ENCODE assay signal across 22 cellular contexts in genomic region chr7:71251706-71252105, GRCh38.
DNase-seq lines count a peak whose midpoint lies in the region; ATAC-seq, FAIRE-seq and TF ChIP-seq lines count a peak whose summit lies in the region.
"Had no signal": no experiment of that assay in that cellular context is flagged by ENCODE, and none has a peak within 500 bp of the region (broad histone marks: within the 10 kb centered on the region; RNA-seq: fewer than 3 reads in every experiment).

No MANE protein-coding gene starts in this region.

- H3K4me3 ChIP-seq in bronchial epithelial cell (ENCODE audit: low read depth, low read length) (no peak overlapping the region), prostate gland (no peak overlapping the region)
- H3K4me3 ChIP-seq: BLaER1, GM12878 had no signal

- CTCF ChIA-PET in activated CD8-positive, alpha-beta T cell treated with anti-CD3 and anti-CD28 coated beads for 36 hours (lab: Charles Lee), result no interaction called here

- H3K27me3 Mint-ChIP-seq in activated CD8-positive, alpha-beta T cell treated with anti-CD3 and anti-CD28 coated beads for 36 hours, result no peaks in the 10 kb centered on the region
- H3K27me3 Mint-ChIP-seq: B cell; CD4-positive, CD25-positive, alpha-beta regulatory T cell had no signal

- no peak overlapping the region for H3K27ac Mint-ChIP-seq in activated CD8-positive, alpha-beta T cell treated with anti-CD3 and anti-CD28 coated beads for 36 hours
- H3K27ac Mint-ChIP-seq: B cell; CD4-positive, CD25-positive, alpha-beta regulatory T cell; CD8-positive, alpha-beta T cell had no signal

- H3K9me3 Mint-ChIP-seq in activated CD8-positive, alpha-beta T cell treated with anti-CD3 and anti-CD28 coated beads for 36 hours, result peaks cover 7% of the 10 kb centered on the region

- H3K27me3 ChIP-seq in bronchial epithelial cell (ENCODE audit: control insufficient read depth, insufficient read depth, low read length), result no peaks in the 10 kb centered on the region
- H3K27me3 ChIP-seq in prostate gland (replicated peaks; ENCODE audit: insufficient read depth), result no peaks in the 10 kb centered on the region
- H3K27me3 ChIP-seq: BLaER1 had no signal

- TF ChIP-seq POLR2A in prostate gland (IDR thresholded peaks at IDR 0.05), result no peak

- H3K27ac ChIP-seq in prostate gland, result peak overlapping the region; percentile 36 to 49
- H3K27ac ChIP-seq: 22Rv1, BLaER1, C4-2B had no signal

- no peaks in the 10 kb centered on the region for H3K36me3 Mint-ChIP-seq in activated CD8-positive, alpha-beta T cell treated with anti-CD3 and anti-CD28 coated beads for 36 hours (ENCODE audit: low read depth)
- H3K36me3 Mint-ChIP-seq: CD4-positive, CD25-positive, alpha-beta regulatory T cell; CD8-positive, alpha-beta T cell had no signal

- POLR2A ChIA-PET in activated CD8-positive, alpha-beta T cell treated with anti-CD3 and anti-CD28 coated beads for 36 hours (lab: Charles Lee), result no interaction called here

- DNase-seq in SIG-M5 treated with dmso at 0.1 percent for 504 hours (lab: John Stamatoyannopoulos, UW; ENCODE audit: unreplicated experiment) (peak; percentile 39), SIG-M5 (lab: John Stamatoyannopoulos, UW) (no peak), bronchial epithelial cell (ENCODE audit: low read depth) (peak; percentile 1), prostate gland (ENCODE audit: low spot score) (peak; percentile 71), GF-D8 (lab: John Stamatoyannopoulos, UW) (no peak)
- DNase-seq in activated CD8-positive, alpha-beta T cell treated with anti-CD3 and anti-CD28 coated beads for 36 hours, result no peak
- DNase-seq: Caco-2; CD4-positive, CD25-positive, alpha-beta regulatory T cell; CD8-positive, alpha-beta T cell; DMS153; DND-41; H7; HCEC 1CT had no signal

- no peaks in the 10 kb centered on the region for H3K4me1 Mint-ChIP-seq in activated CD8-positive, alpha-beta T cell treated with anti-CD3 and anti-CD28 coated beads for 36 hours (ENCODE audit: low read depth)
- H3K4me1 Mint-ChIP-seq: B cell; CD4-positive, CD25-positive, alpha-beta regulatory T cell had no signal

- WGBS in prostate gland, result 24% methylated on average over 6 of the region's 6 CpGs

- no peaks in the 10 kb centered on the region for H3K36me3 ChIP-seq in bronchial epithelial cell (ENCODE audit: control insufficient read depth, insufficient read depth, low read length)
- H3K36me3 ChIP-seq in prostate gland, result no peaks in the 10 kb centered on the region
- H3K36me3 ChIP-seq: BLaER1 had no signal

- no peak for ATAC-seq in activated CD8-positive, alpha-beta T cell treated with anti-CD3 and anti-CD28 coated beads for 36 hours
- ATAC-seq: CD8-positive, alpha-beta T cell; GM12878 had no signal

- FAIRE-seq in bronchial epithelial cell (lab: Jason Lieb, UNC), result no peak
- FAIRE-seq: A204.1, G401.6, GM12878, GM19239, H1 had no signal

- TF ChIP-seq CTCF in bronchial epithelial cell (IDR thresholded peaks at IDR 0.05; ENCODE audit: insufficient read depth, low read length, severe bottlenecking) (no peak), prostate gland (IDR thresholded peaks at IDR 0.05) (no peak)
- TF ChIP-seq CTCF in activated CD8-positive, alpha-beta T cell treated with anti-CD3 and anti-CD28 coated beads for 36 hours (IDR thresholded peaks at IDR 0.05), result no peak

- H3K4me1 ChIP-seq in prostate gland (replicated peaks), result no peaks in the 10 kb centered on the region
- H3K4me1 ChIP-seq: BLaER1, Caco-2 had no signal

- no peaks in the 10 kb centered on the region for H3K9me3 ChIP-seq in prostate gland

- intact Hi-C loops in prostate gland (cut with DNase I), result no loop called here
- intact Hi-C loops in activated CD8-positive, alpha-beta T cell treated with anti-CD3 and anti-CD28 coated beads for 36 hours (cut with micrococcal nuclease), result no loop called here

- H3K4me3 Mint-ChIP-seq in activated CD8-positive, alpha-beta T cell treated with anti-CD3 and anti-CD28 coated beads for 36 hours, result no peak overlapping the region
- H3K4me3 Mint-ChIP-seq: B cell; CD4-positive, CD25-positive, alpha-beta regulatory T cell; CD8-positive, alpha-beta T cell had no signal

Comparison
In these comparisons a context has a peak if more than half of its experiments do, and no peak if none do; other contexts are left out.
1. DNase-seq: peak in SIG-M5 treated with dmso at 0.1 percent for 504 hours (single experiment), bronchial epithelial cell (single experiment) and prostate gland (single experiment); none in SIG-M5 (single experiment), GF-D8 (single experiment) and activated CD8-positive, alpha-beta T cell treated with anti-CD3 and anti-CD28 coated beads for 36 hours (single experiment).